Comparison of ENCODE assay signal across 15 cellular contexts in genomic region chrX:7972586-7972985, GRCh38.
"Had no signal": no experiment of that assay in that cellular context is flagged by ENCODE, and none has a peak within 500 bp of the region (broad histone marks: within the 10 kb centered on the region; RNA-seq: fewer than 3 reads in every experiment).

No MANE protein-coding gene starts in this region.

- H3K36me3 ChIP-seq: gastrocnemius medialis, heart left ventricle, neural progenitor cell, upper lobe of right lung had no signal

- H3K9ac ChIP-seq: neural progenitor cell had no signal

- DNase-seq: activated CD4-positive, alpha-beta T cell treated with anti-CD3 and anti-CD28 coated beads, Interleukin-2, amount 50 U/mL, for 48 hours; activated gamma-delta T cell; dermis blood vessel endothelial cell; effector memory CD8-positive, alpha-beta T cell; gastrocnemius medialis; heart left ventricle; mucosa of descending colon; naive B cell; stimulated activated naive B cell treated with anti-CD40 and anti-IgM and Interleukin-4, amounts not matched to agents 10 μg/mL and 1 μg/mL and 100 μg/mL, for 72 hours; upper lobe of right lung had no signal

- H3K9me3 ChIP-seq: gastrocnemius medialis, heart left ventricle, mucosa of descending colon, upper lobe of right lung had no signal

- H3K4me1 ChIP-seq: gastrocnemius medialis, neural progenitor cell, upper lobe of right lung had no signal

- ATAC-seq: activated naive CD4-positive, alpha-beta T cell treated with anti-CD3 and anti-CD28 coated beads, Interleukin-2, amount 50 U/mL, for 72 hours; effector memory CD8-positive, alpha-beta T cell; gastrocnemius medialis; mucosa of descending colon; sciatic nerve; stimulated activated naive B cell treated with anti-CD40 and anti-IgM and Interleukin-4, amounts not matched to agents 10 μg/mL and 1 μg/mL and 100 μg/mL, for 72 hours; upper lobe of right lung had no signal

- H3K4me3 ChIP-seq: gastrocnemius medialis, heart left ventricle, mucosa of descending colon, neural progenitor cell, upper lobe of right lung had no signal

- H3K27me3 ChIP-seq: gastrocnemius medialis, heart left ventricle, neural progenitor cell, upper lobe of right lung had no signal

- H3K27ac ChIP-seq: epithelial cell of prostate, gastrocnemius medialis, heart left ventricle, neural progenitor cell, upper lobe of right lung had no signal

- H2AFZ ChIP-seq: neural progenitor cell had no signal

- H3K4me2 ChIP-seq: neural progenitor cell had no signal

- FAIRE-seq: TTC549 had no signal
